ENCODE assay signal across 8 cellular contexts in the genomic region with DNA sequence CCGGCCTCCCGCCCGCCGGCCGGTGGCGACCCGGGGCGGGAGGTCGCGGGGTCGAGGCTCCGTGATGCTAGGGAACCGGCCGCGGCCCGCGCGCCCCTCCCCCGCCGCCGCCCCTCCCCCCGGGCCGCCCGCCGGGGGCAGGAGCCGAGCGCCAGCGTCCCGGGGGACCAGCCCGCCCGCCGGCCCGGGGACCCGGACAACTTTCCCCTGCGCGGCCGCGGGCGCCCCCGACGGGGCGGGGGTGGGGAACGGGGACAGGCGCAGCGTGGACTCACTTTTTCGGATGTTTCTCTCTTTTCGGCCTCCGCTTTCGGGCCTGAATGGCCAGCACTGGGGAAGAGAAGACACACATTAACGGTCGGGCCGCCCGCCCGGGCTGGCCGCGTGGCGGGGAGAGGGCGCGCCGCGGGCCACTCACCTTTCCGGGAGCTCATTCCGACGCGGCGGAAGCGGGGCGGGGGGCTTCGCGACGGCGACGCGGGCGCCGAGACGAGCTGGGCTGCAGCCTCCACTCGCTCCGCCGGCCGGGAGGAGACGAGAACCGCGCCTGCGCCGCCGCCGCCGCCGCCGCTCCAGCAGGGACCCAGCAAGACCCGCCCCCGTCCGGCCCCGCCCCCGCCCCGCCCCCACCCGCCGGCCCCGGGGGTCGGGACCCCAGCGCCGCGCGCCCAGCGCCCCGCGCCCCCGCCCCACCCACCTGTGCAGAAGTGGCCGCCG. TPM values are rescaled to one million over a fixed set of nuclear protein-coding genes. Genes with fewer than 3 reads are reported as not detected.
A peak's percentile ranks its signal among the peaks of the same experiment; 100 is the strongest.
DNase-seq lines count a peak whose midpoint lies in the region; ATAC-seq and TF ChIP-seq lines count a peak whose summit lies in the region.

Gene SRPK2 (minus strand): TSS at position 549 of the 717 bp plus-strand sequence.

- H3K36me3 ChIP-seq in liver (ENCODE audit: control insufficient read depth in 4 of 4, insufficient read depth in 3 of 4, low read depth in 1 of 4, low read length in 3 of 4): peaks cover 0 to 3% (median 0%) of the 10 kb centered on the region in 4 donors

- peak within 1 kb of the TSS; percentile 57 to 70 for H3K27ac ChIP-seq in liver (ENCODE audit: low read depth in 1 of 2, low read length in 2 of 2)

- peak within 1 kb of the TSS; percentile 77 to 100 (median 87) for H3K4me3 ChIP-seq in liver (ENCODE audit: low read depth in 1 of 3, low read length in 3 of 3)

- H3K4me1 Mint-ChIP-seq in activated CD4-positive, alpha-beta T cell treated with anti-CD3 and anti-CD28 coated beads, Interleukin-2, amount 10 ng/mL, durations not matched to agents 7 days and 5 days: peaks cover 24% of the 10 kb centered on the region

- CTCF ChIA-PET in activated CD4-positive, alpha-beta T cell treated with anti-CD3 and anti-CD28 coated beads, Interleukin-2, amount 10 ng/mL, durations not matched to agents 7 days and 5 days (lab: Charles Lee): no interaction called here

- H3K4me1 ChIP-seq in liver (ENCODE audit: control insufficient read depth in 4 of 4, insufficient read depth in 4 of 4, low read length in 3 of 4): peaks cover 0 to 13% (median 3%) of the 10 kb centered on the region in 4 donors

- DNase-seq in NK-92 treated with Interleukin-12 subunit alpha and Interleukin-12 subunit beta, amount 100 ng/mL, for 24 hours (lab: John Stamatoyannopoulos, UW): peak; percentile 33
- DNase-seq in NK-92 (lab: John Stamatoyannopoulos, UW; ENCODE audit: unreplicated experiment) (no peak), NCI-H2171 (lab: John Stamatoyannopoulos, UW) (peak; percentile 62), dedifferentiated amniotic fluid mesenchymal stem cell (ENCODE audit: extremely low spot score) (peak; percentile 38)
- DNase-seq in activated CD4-positive, alpha-beta T cell treated with anti-CD3 and anti-CD28 coated beads, Interleukin-2, amount 10 ng/mL, durations not matched to agents 7 days and 5 days: peak; percentile 80
- DNase-seq in stimulated activated CD4-positive, alpha-beta T cell treated with anti-CD3 and anti-CD28 coated beads, Interleukin-4, amount 100 ng/mL, for 1 hour: peak; percentile 79

- TF ChIP-seq RAD21 in liver (IDR thresholded peaks at IDR 0.05): no peak

- no peaks in the 10 kb centered on the region for H3K27me3 ChIP-seq in liver (ENCODE audit: control insufficient read depth in 4 of 4, insufficient read depth in 4 of 4, low read length in 3 of 4)

- peak within 1 kb of the TSS; percentile 98 for H3K4me3 Mint-ChIP-seq in activated CD4-positive, alpha-beta T cell treated with anti-CD3 and anti-CD28 coated beads, Interleukin-2, amount 10 ng/mL, durations not matched to agents 7 days and 5 days

- under 1% methylated on average over 110 of the region's 111 CpGs for WGBS in liver

- ATAC-seq in HG02798 (IDR thresholded peaks at IDR 0.05; ENCODE audit: poor library complexity, unreplicated experiment): peak; percentile 84

- H3K27me3 Mint-ChIP-seq in activated CD4-positive, alpha-beta T cell treated with anti-CD3 and anti-CD28 coated beads, Interleukin-2, amount 10 ng/mL, durations not matched to agents 7 days and 5 days: peaks cover 6% of the 10 kb centered on the region

- H3K9me3 Mint-ChIP-seq in activated CD4-positive, alpha-beta T cell treated with anti-CD3 and anti-CD28 coated beads, Interleukin-2, amount 10 ng/mL, durations not matched to agents 7 days and 5 days: no peaks in the 10 kb centered on the region

- peak within 1 kb of the TSS; percentile 96 for H3K27ac Mint-ChIP-seq in activated CD4-positive, alpha-beta T cell treated with anti-CD3 and anti-CD28 coated beads, Interleukin-2, amount 10 ng/mL, durations not matched to agents 7 days and 5 days

- TF ChIP-seq CTCF in liver (IDR thresholded peaks at IDR 0.05; ENCODE audit: low read depth, low read length, missing input control): no peak

- H3K9ac ChIP-seq in liver (ENCODE audit: low read depth in 1 of 2, low read length in 2 of 2): peak within 1 kb of the TSS in 1 of 2 donors; percentile 58

- POLR2A ChIA-PET in activated CD4-positive, alpha-beta T cell treated with anti-CD3 and anti-CD28 coated beads, Interleukin-2, amount 10 ng/mL, durations not matched to agents 7 days and 5 days (lab: Charles Lee): interaction anchor here (0.6 kb wide), 2 partner anchors 178 to 321 kb away, joined by 3 to 5 read pairs; no protein-coding TSS in a partner anchor

- H3K36me3 Mint-ChIP-seq in activated CD4-positive, alpha-beta T cell treated with anti-CD3 and anti-CD28 coated beads, Interleukin-2, amount 10 ng/mL, durations not matched to agents 7 days and 5 days (ENCODE audit: low read depth): peaks cover 11% of the 10 kb centered on the region

- no peaks in the 10 kb centered on the region for H3K9me3 ChIP-seq in liver (ENCODE audit: control insufficient read depth in 4 of 4, low read length in 3 of 4)

TF ChIP-seq in liver, 16 proteins besides CTCF, POLR2A, EP300 and RAD21:
- TF ChIP-seq FOXA1 (IDR thresholded peaks at IDR 0.05) (no peak), HNF4A (conservative IDR thresholded peaks at IDR 0.05) (no peak), ZBTB33 (IDR thresholded peaks at IDR 0.05) (no peak), ATF3 (IDR thresholded peaks at IDR 0.05) (no peak), RXRA (IDR thresholded peaks at IDR 0.05) (no peak), EGR1 (IDR thresholded peaks at IDR 0.05; ENCODE audit: low read depth in 2 of 2) (no peak), SP1 (IDR thresholded peaks at IDR 0.05) (no peak), GABPA (IDR thresholded peaks at IDR 0.05 in 1 of 2, conservative IDR thresholded peaks at IDR 0.05 in 1 of 2) (no peak)

RNA-seq across cellular contexts. Expression of gene SRPK2, which starts in this region (rescaled TPM):
- 10 to 100 TPM; 48.5 to 53.6 TPM for total RNA-seq in activated CD4-positive, alpha-beta T cell treated with anti-CD3 and anti-CD28 coated beads, Interleukin-2, amount 10 ng/mL, durations not matched to agents 7 days and 5 days
- total RNA-seq in liver: 10 to 100 TPM; 16.0 to 19.7 TPM
- polyA plus RNA-seq in liver: 10 to 100 TPM in 1 of 2 donors, 1 to 10 TPM in 1; 7.8 to 17.4 TPM
